Comparison of ENCODE assay signal across 15 cellular contexts in the genomic region with DNA sequence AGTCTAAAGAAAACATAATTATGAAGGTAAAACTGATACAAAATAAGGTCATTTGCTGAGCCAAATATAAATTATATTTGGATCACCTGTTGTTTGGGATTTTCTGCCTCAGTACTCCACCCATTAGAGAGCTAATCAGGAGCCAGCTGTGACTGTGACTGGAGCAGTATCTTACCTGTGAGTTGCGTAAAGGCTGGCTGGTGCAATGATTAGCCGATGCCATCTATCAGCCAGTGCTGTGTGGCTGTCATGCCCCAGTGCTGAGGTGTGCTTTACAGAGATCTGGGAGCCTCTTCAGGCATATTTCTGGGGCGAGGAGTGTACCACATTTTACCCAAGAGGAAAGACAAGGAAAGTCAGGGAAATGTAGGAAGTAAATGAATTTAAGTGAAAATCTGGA.
DNase-seq lines count a peak whose midpoint lies in the region; ATAC-seq and TF ChIP-seq lines count a peak whose summit lies in the region.
"Had no signal": no experiment of that assay in that cellular context is flagged by ENCODE, and none has a peak within 500 bp of the region (broad histone marks: within the 10 kb centered on the region; RNA-seq: fewer than 3 reads in every experiment).

No MANE protein-coding gene starts in this region.

- CTCF ChIA-PET in IMR-90 (lab: Yijun Ruan, JAX) = no interaction called here

- no peak overlapping the region for H3K4me3 ChIP-seq in IMR-90 (ENCODE audit: insufficient read depth, low read depth, low read length)
- peak overlapping the region; percentile 34 for H3K4me3 ChIP-seq in endocrine pancreas (ENCODE audit: control insufficient read depth, insufficient read depth, low read length)
- no peak overlapping the region for H3K4me3 ChIP-seq in MG63
- H3K4me3 ChIP-seq: HAP-1 had no signal

- H2AK5ac ChIP-seq in IMR-90 (ENCODE audit: low read depth, low read length) = peak overlapping the region; percentile 20; the same call in 1 of the 2 replicates

- peaks cover 4% of the 10 kb centered on the region; the same call in 1 of the 2 replicates for H3K9me1 ChIP-seq in IMR-90 (ENCODE audit: insufficient read depth, low read length)

- H3K79me1 ChIP-seq in IMR-90 (ENCODE audit: low read depth in 1 of 2, low read length in 2 of 2) = no peaks in the 10 kb centered on the region

- no peak overlapping the region for H4K5ac ChIP-seq in IMR-90 (ENCODE audit: low read depth, low read length)

- H3K9me3 ChIP-seq in IMR-90 (ENCODE audit: control insufficient read depth, insufficient read depth, low read length) (no peaks in the 10 kb centered on the region; the same call in 1 of the 2 replicates), endocrine pancreas (ENCODE audit: control insufficient read depth, low read length) (no peaks in the 10 kb centered on the region), MG63 (no peaks in the 10 kb centered on the region)
- H3K9me3 ChIP-seq: Caco-2, HAP-1 had no signal

- no peak overlapping the region for H2BK20ac ChIP-seq in IMR-90 (ENCODE audit: low read depth, low read length)

- H4K8ac ChIP-seq in IMR-90 (ENCODE audit: low read depth in 2 of 2, low read length in 2 of 2) = no peak overlapping the region

- in situ Hi-C loops in IMR-90 (cut with MboI; ENCODE audit: low sequenced_read_pairs) = no loop called here

- BruUV-seq in IMR-90 (replicated peaks; lab: Mats Ljungman, UMichigan) = no TSS peak

- no peak overlapping the region for H3K4me2 ChIP-seq in IMR-90 (ENCODE audit: low read depth, low read length)

- H2AFZ ChIP-seq in IMR-90 (replicated peaks; ENCODE audit: low read length, poor library complexity) = no peak overlapping the region

- H3K23ac ChIP-seq in IMR-90 (ENCODE audit: low read depth, low read length) = no peak overlapping the region

- TF ChIP-seq POLR2A in IMR-90 (IDR thresholded peaks at IDR 0.05; ENCODE audit: low read depth, low read length) = no peak

- H2BK120ac ChIP-seq in IMR-90 (ENCODE audit: low read depth, low read length) = no peak overlapping the region; the same call in 1 of the 2 replicates

- no peak for TF ChIP-seq RAD21 in IMR-90 (IDR thresholded peaks at IDR 0.05; ENCODE audit: low read length)

- H3K4me1 ChIP-seq in IMR-90 (ENCODE audit: control insufficient read depth, insufficient read depth, low read length) (peaks cover 7% of the 10 kb centered on the region; the same call in 1 of the 2 replicates), endocrine pancreas (ENCODE audit: control insufficient read depth, insufficient read depth, low read length) (peaks cover 11% of the 10 kb centered on the region)
- H3K4me1 ChIP-seq: Caco-2, HAP-1 had no signal

- dilution Hi-C loops in IMR-90 (cut with HindIII; ENCODE audit: low sequenced_read_pairs, unreplicated experiment) = no loop called here

- intact Hi-C loops in IMR-90 (cut with micrococcal nuclease) = no loop called here

- no peak for ATAC-seq in IMR-90 (ENCODE audit: low read depth)
- ATAC-seq: CD8-positive, alpha-beta T cell had no signal

- H2BK15ac ChIP-seq in IMR-90 (ENCODE audit: low read depth, low read length) = no peak overlapping the region

- H3K9ac ChIP-seq in IMR-90 (ENCODE audit: low read depth, low read length) (no peak overlapping the region), endocrine pancreas (ENCODE audit: control insufficient read depth, insufficient read depth, low read length) (no peak overlapping the region)

- H4K20me1 ChIP-seq in IMR-90 (ENCODE audit: insufficient read depth, low read length) = no peaks in the 10 kb centered on the region

- no peak overlapping the region for H3K27ac ChIP-seq in IMR-90 (ENCODE audit: insufficient read depth, low read length)

- H3K27me3 ChIP-seq in IMR-90 (ENCODE audit: control insufficient read depth, insufficient read depth, low read length) (no peaks in the 10 kb centered on the region), endocrine pancreas (ENCODE audit: control insufficient read depth, insufficient read depth, low read length) (no peaks in the 10 kb centered on the region), MG63 (no peaks in the 10 kb centered on the region)

- H3K18ac ChIP-seq in IMR-90 (ENCODE audit: low read depth, low read length) = no peak overlapping the region

- no peak overlapping the region for H3K14ac ChIP-seq in IMR-90 (replicated peaks; ENCODE audit: low read depth, low read length)

- no peak overlapping the region for H3K4ac ChIP-seq in IMR-90 (ENCODE audit: low read depth, low read length)

- H2BK5ac ChIP-seq in IMR-90 (ENCODE audit: low read depth, low read length, poor library complexity, severe bottlenecking) = no peak overlapping the region

- POLR2A ChIA-PET in IMR-90 (lab: Charles Lee; ENCODE audit: unreplicated experiment) = no interaction called here

- DNase-seq in IMR-90 = no peak
- peak; percentile 70 for DNase-seq in NCI-H2171 (lab: John Stamatoyannopoulos, UW)
- no peak for DNase-seq in stimulated activated CD4-positive, alpha-beta T cell treated with anti-CD3 and anti-CD28 coated beads, Interleukin-4, amount 100 ng/mL, for 1 hour
- no peak for DNase-seq in MG63
- no peak for DNase-seq in CD1c-positive myeloid dendritic cell (ENCODE audit: extremely low spot score)
- DNase-seq: C1 segment of cervical spinal cord; Caco-2; CD4-positive, CD25-positive, alpha-beta regulatory T cell; CD8-positive, alpha-beta T cell; DMS153; DND-41; GOT3; HFFc6 had no signal

- WGBS in IMR-90 (ENCODE audit: extremely low coverage in 2 of 2, insufficient read length in 1 of 2), 2 experiments = 100% methylated on average over 1 of the region's 3 CpGs; no CpG with 5 or more reads in 1 of the 2 experiments

- H2AK9ac ChIP-seq in IMR-90 (replicated peaks; ENCODE audit: low read depth, low read length, poor library complexity) = no peak overlapping the region

- no peak for TF ChIP-seq CTCF in IMR-90 (conservative IDR thresholded peaks at IDR 0.05; ENCODE audit: low read depth, low read length)

- H3K56ac ChIP-seq in IMR-90 (ENCODE audit: extremely low read depth, insufficient read depth, low read length) = no peak overlapping the region

- H3K36me3 ChIP-seq in IMR-90 (ENCODE audit: control insufficient read depth, insufficient read depth, low read length) (no peaks in the 10 kb centered on the region), endocrine pancreas (ENCODE audit: control insufficient read depth, insufficient read depth, low read length) (no peaks in the 10 kb centered on the region), MG63 (no peaks in the 10 kb centered on the region)
- H3K36me3 ChIP-seq: HAP-1 had no signal

- no peak overlapping the region for H4K91ac ChIP-seq in IMR-90 (ENCODE audit: insufficient read depth, low read depth, low read length)

TF ChIP-seq in IMR-90, 13 proteins besides CTCF, POLR2A, EP300 and RAD21:
- TF ChIP-seq FOS (IDR thresholded peaks at IDR 0.05; ENCODE audit: low read depth, low read length) = no peak
- no peak for TF ChIP-seq RCOR1 (IDR thresholded peaks at IDR 0.05; ENCODE audit: insufficient replicate concordance, low read length)
- TF ChIP-seq, protein P1, sequence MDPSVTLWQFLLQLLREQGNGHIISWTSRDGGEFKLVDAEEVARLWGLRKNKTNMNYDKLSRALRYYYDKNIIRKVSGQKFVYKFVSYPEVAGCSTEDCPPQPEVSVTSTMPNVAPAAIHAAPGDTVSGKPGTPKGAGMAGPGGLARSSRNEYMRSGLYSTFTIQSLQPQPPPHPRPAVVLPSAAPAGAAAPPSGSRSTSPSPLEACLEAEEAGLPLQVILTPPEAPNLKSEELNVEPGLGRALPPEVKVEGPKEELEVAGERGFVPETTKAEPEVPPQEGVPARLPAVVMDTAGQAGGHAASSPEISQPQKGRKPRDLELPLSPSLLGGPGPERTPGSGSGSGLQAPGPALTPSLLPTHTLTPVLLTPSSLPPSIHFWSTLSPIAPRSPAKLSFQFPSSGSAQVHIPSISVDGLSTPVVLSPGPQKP (IDR thresholded peaks at IDR 0.05; ENCODE audit: borderline replicate concordance, low read depth, low read length) = no peak
- TF ChIP-seq MXI1 (IDR thresholded peaks at IDR 0.05; ENCODE audit: borderline replicate concordance, low read depth, low read length) = no peak
- TF ChIP-seq SMC3 (IDR thresholded peaks at IDR 0.05; ENCODE audit: low read depth, low read length) = no peak
- no peak for TF ChIP-seq CHD1 (IDR thresholded peaks at IDR 0.05; ENCODE audit: low read depth, low read length)
- TF ChIP-seq MAFK (IDR thresholded peaks at IDR 0.05; ENCODE audit: low read depth, low read length) = no peak
- TF ChIP-seq RFX5 (IDR thresholded peaks at IDR 0.05; ENCODE audit: low read depth, low read length) = no peak
- no peak for TF ChIP-seq CEBPB (IDR thresholded peaks at IDR 0.05; ENCODE audit: low read depth, low read length)
- TF ChIP-seq, protein P2, sequence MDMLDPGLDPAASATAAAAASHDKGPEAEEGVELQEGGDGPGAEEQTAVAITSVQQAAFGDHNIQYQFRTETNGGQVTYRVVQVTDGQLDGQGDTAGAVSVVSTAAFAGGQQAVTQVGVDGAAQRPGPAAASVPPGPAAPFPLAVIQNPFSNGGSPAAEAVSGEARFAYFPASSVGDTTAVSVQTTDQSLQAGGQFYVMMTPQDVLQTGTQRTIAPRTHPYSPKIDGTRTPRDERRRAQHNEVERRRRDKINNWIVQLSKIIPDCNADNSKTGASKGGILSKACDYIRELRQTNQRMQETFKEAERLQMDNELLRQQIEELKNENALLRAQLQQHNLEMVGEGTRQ (IDR thresholded peaks at IDR 0.05; ENCODE audit: low read depth, low read length) = no peak
- TF ChIP-seq MAZ (IDR thresholded peaks at IDR 0.05; ENCODE audit: borderline replicate concordance, low read depth, low read length) = no peak
- TF ChIP-seq BHLHE40 (IDR thresholded peaks at IDR 0.05; ENCODE audit: low read depth, low read length) = no peak
- no peak for TF ChIP-seq NFE2L2 (IDR thresholded peaks at IDR 0.05; ENCODE audit: low read depth, low read length)
